6 cellular contexts compared by ENCODE assay signal in genomic region chr12:63732779-63733178, GRCh38. TPM values are rescaled to one million over a fixed set of nuclear protein-coding genes. Genes with fewer than 3 reads are reported as not detected.
DNase-seq lines count a peak whose midpoint lies in the region; ATAC-seq, FAIRE-seq and TF ChIP-seq lines count a peak whose summit lies in the region.
"Not testable (repeated sequence)": the region's sequence is repeated elsewhere in the genome, so short reads cannot be mapped to it uniquely, and the experiment has no call there.

No MANE protein-coding gene starts in this region.

- FAIRE-seq in GM18507 (lab: Jason Lieb, UNC) (peak; percentile 70), bronchial epithelial cell (lab: Jason Lieb, UNC) (peak; percentile 93)

- not testable (repeated sequence) for H3K27me3 ChIP-seq in bronchial epithelial cell (ENCODE audit: control insufficient read depth, insufficient read depth, low read length); heart left ventricle; tibial artery; aorta (ENCODE audit: control insufficient read depth in 1 of 2, insufficient read depth in 2 of 2, low read length in 1 of 2)

- not testable (repeated sequence) for H3K27ac ChIP-seq in heart left ventricle; aorta (ENCODE audit: low read depth in 1 of 2, low read length in 2 of 2)
- H3K27ac ChIP-seq in tibial artery: peak overlapping the region; percentile 50 to 53

- DNase-seq in GM18507 (ENCODE audit: extremely low spot score, insufficient read length, low read depth); bronchial epithelial cell (ENCODE audit: low read depth); Right ventricle myocardium inferior (ENCODE audit: missing footprints); heart left ventricle; tibial artery; aorta: not testable (repeated sequence)

- not testable (repeated sequence) for TF ChIP-seq POLR2A in heart left ventricle (IDR thresholded peaks at IDR 0.05)

- H3K4me3 ChIP-seq in bronchial epithelial cell (ENCODE audit: low read depth, low read length); heart left ventricle; tibial artery; aorta (ENCODE audit: low read length in 2 of 2): not testable (repeated sequence)

- H3K36me3 ChIP-seq in bronchial epithelial cell (ENCODE audit: control insufficient read depth, insufficient read depth, low read length); heart left ventricle; tibial artery; aorta (ENCODE audit: control insufficient read depth in 1 of 2, insufficient read depth in 2 of 2, low read length in 1 of 2): not testable (repeated sequence)

- not testable (repeated sequence) for H3K4me1 ChIP-seq in heart left ventricle; aorta (ENCODE audit: control insufficient read depth in 1 of 2, insufficient read depth in 2 of 2, low read length in 2 of 2)
- peaks cover 0 to 12% (median 1%) of the 10 kb centered on the region in 4 donors for H3K4me1 ChIP-seq in tibial artery

- not testable (repeated sequence) for TF ChIP-seq CTCF in bronchial epithelial cell (IDR thresholded peaks at IDR 0.05; ENCODE audit: insufficient read depth, low read length, severe bottlenecking); heart left ventricle (IDR thresholded peaks at IDR 0.05); tibial artery (IDR thresholded peaks at IDR 0.05)

- H3K9me3 ChIP-seq in heart left ventricle; tibial artery; aorta (ENCODE audit: control insufficient read depth, low read length): not testable (repeated sequence)

- intact Hi-C loops in Right ventricle myocardium inferior (cut with DNase I); heart left ventricle (cut with DNase I); tibial artery (cut with DNase I; ENCODE audit: low total_unique reads); aorta (cut with DNase I): not testable (repeated sequence)

- ATAC-seq in Right ventricle myocardium inferior (peak; percentile 44), heart left ventricle (peak; percentile 25 to 72 (median 66)), aorta (ENCODE audit: low FRiP score) (peak; percentile 46)

RNA-seq across cellular contexts. Expression of gene RXYLT1, which starts 46.9 kb away (rescaled TPM):
- total RNA-seq in bronchial epithelial cell (11.4 and 18.7 TPM in 2 replicates), Right ventricle myocardium inferior (13.9 TPM), heart left ventricle (10 to 100 TPM; 16.0 to 28.3 (median 20.7) TPM), aorta (10 to 100 TPM; 13.2 to 16.5 TPM)
- polyA plus RNA-seq in heart left ventricle (10 to 100 TPM in 1 of 2 donors, 1 to 10 TPM in 1; 7.6 to 24.7 TPM), aorta (10 to 100 TPM in 1 of 2 donors, 1 to 10 TPM in 1; 6.9 to 12.5 TPM)
